Comparison of ENCODE assay signal across 8 cellular contexts in genomic region chr7:151736403-151736909, GRCh38.
A peak's percentile ranks its signal among the peaks of the same experiment; 100 is the strongest.
DNase-seq lines count a peak whose midpoint lies in the region; ATAC-seq and TF ChIP-seq lines count a peak whose summit lies in the region.

No MANE protein-coding gene starts in this region.

- no peak overlapping the region for H3K4me3 ChIP-seq in thyroid gland (replicated peaks in 1 of 3)

- H3K27ac ChIP-seq in thyroid gland = peak overlapping the region; percentile 79 to 86 (median 82)

- peak; percentile 11 to 76 for TF ChIP-seq POLR2A in thyroid gland (IDR thresholded peaks at IDR 0.05)

- H3K4me1 ChIP-seq in thyroid gland = peaks cover 26 to 34% of the 10 kb centered on the region in 2 donors

- peak in 2 of 6 experiments; percentile 21 to 33 for TF ChIP-seq CTCF in thyroid gland (IDR thresholded peaks at IDR 0.05)

- DNase-seq in DMS153 (lab: John Stamatoyannopoulos, UW) = peak; percentile 47
- peak; percentile 89 for DNase-seq in NCI-H2107 treated with DMSO at 0.1 percent for 48 hours (lab: John Stamatoyannopoulos, UW; ENCODE audit: unreplicated experiment)
- peak; percentile 86 for DNase-seq in brain pericyte (ENCODE audit: low read depth, low spot score)
- peak in 1 of 2 donors; percentile 57 for DNase-seq in left colon
- DNase-seq in thyroid gland = peak; percentile 90 to 93
- no peak for DNase-seq in stimulated activated CD4-positive, alpha-beta T cell treated with anti-CD3 and anti-CD28 coated beads, Interleukin-2, amount 100 ng/mL, for 24 hours

- no peaks in the 10 kb centered on the region for H3K27me3 ChIP-seq in thyroid gland

- H3K9me3 ChIP-seq in thyroid gland = no peaks in the 10 kb centered on the region

- ATAC-seq in left colon (peak; percentile 31), GM19397 (IDR thresholded peaks at IDR 0.05; ENCODE audit: unreplicated experiment) (no peak), HG03439 (IDR thresholded peaks at IDR 0.05; ENCODE audit: unreplicated experiment) (no peak)

- 0 to 12% methylated on average over 10 of the region's 10 CpGs for WGBS in thyroid gland, 2 donors

- intact Hi-C loops in left colon (cut with DNase I, micrococcal nuclease) = no loop called here
- intact Hi-C loops in thyroid gland (cut with DNase I) = no loop called here

- no peaks in the 10 kb centered on the region for H3K36me3 ChIP-seq in thyroid gland

Comparison
In these comparisons a context has a peak if more than half of its experiments do, and no peak if none do; other contexts are left out.
1. DNase-seq: peak in DMS153 (single experiment), NCI-H2107 treated with DMSO at 0.1 percent for 48 hours (single experiment), brain pericyte (single experiment) and thyroid gland (2 of 2); none in stimulated activated CD4-positive, alpha-beta T cell treated with anti-CD3 and anti-CD28 coated beads, Interleukin-2, amount 100 ng/mL, for 24 hours (0 of 2).